ENCODE assay signal across 1 cellular context in genomic region chr6:5260661-5261544, GRCh38.
TF ChIP-seq lines count a peak whose summit lies in the region.

FARS2 (plus strand) TSS chr6:5261513.
LYRM4 (minus strand) TSS chr6:5260950; CDS start chr6:5260733, 217 bp downstream.

TF ChIP-seq in K562, 482 proteins besides CTCF, POLR2A, EP300 and RAD21 (continued from another document and continues in another):
- peak in 1 of 2 experiments; percentile 68; a peak in 1 of 4 replicates for TF ChIP-seq KDM4B (IDR thresholded peaks at IDR 0.05; ENCODE audit: borderline replicate concordance in 2 of 2, low read depth in 1 of 2)
- TF ChIP-seq SAP30 (IDR thresholded peaks at IDR 0.05; ENCODE audit: borderline replicate concordance, insufficient read depth, low read depth, low read length, poor library complexity, severe bottlenecking) = peak; percentile 64
- TF ChIP-seq PTTG1 (tag; IDR thresholded peaks at IDR 0.05; ENCODE audit: low read depth) = no peak
- peak; percentile 85 for TF ChIP-seq EP400 (IDR thresholded peaks at IDR 0.05)
- TF ChIP-seq PCBP1 (IDR thresholded peaks at IDR 0.05; ENCODE audit: low read depth, low read length, poor library complexity, severe bottlenecking) = peak; percentile 51
- TF ChIP-seq CGGBP1 (CRISPR knock-in tag; IDR thresholded peaks at IDR 0.05) = peak; percentile 45; the same call in 1 of the 2 replicates
- no peak for TF ChIP-seq ATF1 (CRISPR knock-in tag; IDR thresholded peaks at IDR 0.05)
- TF ChIP-seq ATF1 (tag; IDR thresholded peaks at IDR 0.05) = peak; percentile 71
- TF ChIP-seq RBM17 (IDR thresholded peaks at IDR 0.05; ENCODE audit: borderline replicate concordance, low read depth, low read length) = no peak
- no peak; the same call in 1 of the 2 replicates for TF ChIP-seq TEAD4 (IDR thresholded peaks at IDR 0.05; ENCODE audit: low read length)
- 0 out of 2 replicates have a peak, but pooled peaks have one; percentile 36 for TF ChIP-seq TEAD4 (CRISPR knock-in tag; IDR thresholded peaks at IDR 0.05; ENCODE audit: borderline replicate concordance)
- TF ChIP-seq ZZZ3 (IDR thresholded peaks at IDR 0.05) = no peak
- TF ChIP-seq TSC22D4 (tag; IDR thresholded peaks at IDR 0.05) = no peak
- no peak for TF ChIP-seq ZNF12 (CRISPR knock-in tag; IDR thresholded peaks at IDR 0.05)
- TF ChIP-seq ZFP91 (CRISPR knock-in tag; IDR thresholded peaks at IDR 0.05) = no peak
- TF ChIP-seq NCOA1 (IDR thresholded peaks at IDR 0.05; ENCODE audit: low read depth) = no peak
- TF ChIP-seq CHD4 (IDR thresholded peaks at IDR 0.05; ENCODE audit: insufficient read depth, insufficient replicate concordance, low read depth, low read length, poor library complexity, severe bottlenecking) = no peak
- peak in 1 of 2 experiments; percentile 58; a peak in 1 of 3 replicates for TF ChIP-seq CBX3 (IDR thresholded peaks at IDR 0.05; ENCODE audit: borderline replicate concordance in 1 of 2, low read length in 2 of 2)
- no peak for TF ChIP-seq ARHGAP35 (IDR thresholded peaks at IDR 0.05; ENCODE audit: partially characterized antibody)
- no peak for TF ChIP-seq ZNF277 (CRISPR knock-in tag; IDR thresholded peaks at IDR 0.05; ENCODE audit: borderline replicate concordance)
- no peak for TF ChIP-seq ZNF311 (CRISPR knock-in tag; IDR thresholded peaks at IDR 0.05)
- TF ChIP-seq ZNF3 (CRISPR knock-in tag; IDR thresholded peaks at IDR 0.05) = no peak
- TF ChIP-seq NR2C1 (IDR thresholded peaks at IDR 0.05) = no peak
- 0 out of 2 replicates have a peak, but pooled peaks have one; percentile 52 for TF ChIP-seq NR2C1 (tag; IDR thresholded peaks at IDR 0.05)
- TF ChIP-seq JUN (IDR thresholded peaks at IDR 0.05; ENCODE audit: borderline replicate concordance, low read depth, low read length) = 0 out of 2 replicates have a peak, but pooled peaks have one; percentile 29
- TF ChIP-seq JUN (CRISPR knock-in tag; IDR thresholded peaks at IDR 0.05; ENCODE audit: borderline replicate concordance) = no peak
- no peak for TF ChIP-seq DLX4 (CRISPR knock-in tag; IDR thresholded peaks at IDR 0.05)
- TF ChIP-seq BCLAF1 (IDR thresholded peaks at IDR 0.05; ENCODE audit: borderline replicate concordance in 1 of 2, control insufficient read depth in 1 of 2, low read depth in 2 of 2, low read length in 1 of 2) = peak in 1 of 2 experiments; percentile 21; a peak in 1 of 4 replicates
- TF ChIP-seq NCOA2 (IDR thresholded peaks at IDR 0.05; ENCODE audit: partially characterized antibody in 2 of 2) = peak in 1 of 2 experiments; percentile 100
- TF ChIP-seq HEY1 (CRISPR knock-in tag; IDR thresholded peaks at IDR 0.05; ENCODE audit: borderline replicate concordance) = 0 out of 2 replicates have a peak, but pooled peaks have one; percentile 38
- peak; percentile 49; the same call in 1 of the 2 replicates for TF ChIP-seq ZNF263 (CRISPR knock-in tag; IDR thresholded peaks at IDR 0.05; ENCODE audit: borderline replicate concordance)
- TF ChIP-seq HDAC3 (IDR thresholded peaks at IDR 0.05; ENCODE audit: borderline replicate concordance, partially characterized antibody) = no peak
- TF ChIP-seq ZFX (CRISPR knock-in tag; IDR thresholded peaks at IDR 0.05) = peak; percentile 99
- TF ChIP-seq MCM3 (IDR thresholded peaks at IDR 0.05) = no peak
- TF ChIP-seq RHOXF2B (CRISPR knock-in tag; conservative IDR thresholded peaks at IDR 0.05) = 0 out of 2 replicates have a peak, but pooled peaks have one; percentile 18
- peak; percentile 73; the same call in 1 of the 2 replicates for TF ChIP-seq BMI1 (IDR thresholded peaks at IDR 0.05; ENCODE audit: low read length)
- peak; percentile 55 to 96; a peak in 3 of 4 replicates for TF ChIP-seq HDAC1 (IDR thresholded peaks at IDR 0.05)
- 0 out of 2 replicates have a peak, but pooled peaks have one; percentile 41 for TF ChIP-seq NBN (IDR thresholded peaks at IDR 0.05; ENCODE audit: low read depth)
- peak; percentile 80; the same call in 1 of the 2 replicates for TF ChIP-seq MXI1 (IDR thresholded peaks at IDR 0.05; ENCODE audit: low read depth, low read length)
- peak; percentile 94 to 99; a peak in 3 of 4 replicates for TF ChIP-seq SIN3A (IDR thresholded peaks at IDR 0.05; ENCODE audit: borderline replicate concordance in 2 of 2, control insufficient read depth in 1 of 2, low read depth in 2 of 2, low read length in 2 of 2)
- peak; percentile 91 for TF ChIP-seq XRCC5 (IDR thresholded peaks at IDR 0.05; ENCODE audit: low read depth, low read length)
- TF ChIP-seq RB1 (IDR thresholded peaks at IDR 0.05; ENCODE audit: low read depth) = peak; percentile 91
- peak; percentile 66; the same call in 1 of the 2 replicates for TF ChIP-seq FOXJ2 (tag; IDR thresholded peaks at IDR 0.05)
- 0 out of 2 replicates have a peak, but pooled peaks have one; percentile 16 for TF ChIP-seq DPF2 (IDR thresholded peaks at IDR 0.05)
- TF ChIP-seq ZNF41 (CRISPR knock-in tag; conservative IDR thresholded peaks at IDR 0.05) = 0 out of 2 replicates have a peak, but pooled peaks have one; percentile 32
- TF ChIP-seq GABPB1 (CRISPR knock-in tag; IDR thresholded peaks at IDR 0.05) = peak; percentile 58
- TF ChIP-seq PRDM10 (IDR thresholded peaks at IDR 0.05; ENCODE audit: partially characterized antibody) = peak; percentile 89
- TF ChIP-seq CXXC5 (CRISPR knock-in tag; IDR thresholded peaks at IDR 0.05) = peak; percentile 76
- TF ChIP-seq FOXK2 (conservative IDR thresholded peaks at IDR 0.05 in 1 of 2, IDR thresholded peaks at IDR 0.05 in 1 of 2; ENCODE audit: low read depth in 2 of 2) = peak; percentile 73 to 83; a peak in 3 of 4 replicates
- TF ChIP-seq YY1 (IDR thresholded peaks at IDR 0.05; ENCODE audit: borderline replicate concordance in 1 of 3, control insufficient read depth in 1 of 3, extremely low read depth in 1 of 3, insufficient read depth in 3 of 3, insufficient read length in 1 of 3, insufficient replicate concordance in 2 of 3, low read depth in 1 of 3, low read length in 2 of 3) = peak; percentile 94 to 99 (median 98)
- peak; percentile 76 for TF ChIP-seq GMEB1 (CRISPR knock-in tag; IDR thresholded peaks at IDR 0.05)
- peak; percentile 79 for TF ChIP-seq HCFC1 (IDR thresholded peaks at IDR 0.05; ENCODE audit: low read depth, low read length)
- TF ChIP-seq ZBTB8A (IDR thresholded peaks at IDR 0.05; ENCODE audit: partially characterized antibody) = no peak
- TF ChIP-seq CREM (IDR thresholded peaks at IDR 0.05; ENCODE audit: low read depth) = peak; percentile 55
- TF ChIP-seq ZNF24 (IDR thresholded peaks at IDR 0.05) = 0 out of 2 replicates have a peak, but pooled peaks have one; percentile 30
- peak; percentile 62 for TF ChIP-seq ZNF584 (CRISPR knock-in tag; IDR thresholded peaks at IDR 0.05; ENCODE audit: low read depth)
- TF ChIP-seq BRF1 (IDR thresholded peaks at IDR 0.05; ENCODE audit: borderline replicate concordance, extremely low read depth, insufficient read length) = no peak
- peak; percentile 81 for TF ChIP-seq KLF13 (tag; IDR thresholded peaks at IDR 0.05; ENCODE audit: borderline replicate concordance, low read depth)
- TF ChIP-seq FOXM1 (IDR thresholded peaks at IDR 0.05; ENCODE audit: low read depth) = peak; percentile 37; the same call in 1 of the 2 replicates
- no peak; the same call in 1 of the 2 replicates for TF ChIP-seq FOXM1 (CRISPR knock-in tag; IDR thresholded peaks at IDR 0.05; ENCODE audit: low read depth)
